Comparison of ENCODE assay signal across 16 cellular contexts in genomic region chr1:168693197-168693871, GRCh38. TPM values are rescaled to one million over a fixed set of nuclear protein-coding genes. Genes with fewer than 3 reads are reported as not detected.
A peak's percentile ranks its signal among the peaks of the same experiment; 100 is the strongest.
DNase-seq lines count a peak whose midpoint lies in the region; ATAC-seq and TF ChIP-seq lines count a peak whose summit lies in the region.
"Had no signal": no experiment of that assay in that cellular context is flagged by ENCODE, and none has a peak within 500 bp of the region (broad histone marks: within the 10 kb centered on the region; RNA-seq: fewer than 3 reads in every experiment).

No MANE protein-coding gene starts in this region.

- no peak overlapping the region for H3K4me3 Mint-ChIP-seq in nephron
- H3K4me3 Mint-ChIP-seq in activated CD4-positive, alpha-beta T cell treated with anti-CD3 and anti-CD28 coated beads for 36 hours: no peak overlapping the region
- H3K4me3 Mint-ChIP-seq: CD8-positive, alpha-beta T cell had no signal

- POLR2A ChIA-PET in activated CD4-positive, alpha-beta T cell treated with anti-CD3 and anti-CD28 coated beads for 36 hours (lab: Charles Lee): no interaction called here

- DNase-seq in left colon (peak; percentile 66 to 80), SW480 (ENCODE audit: low spot score) (no peak)
- no peak for DNase-seq in activated CD4-positive, alpha-beta T cell treated with anti-CD3 and anti-CD28 coated beads for 36 hours
- DNase-seq: BE2C; CD8-positive, alpha-beta T cell; DMS 273 treated with DMSO at 0.1 percent for 48 hours; MM.1S; NCI-H1105 treated with DMSO at 0.1 percent for 48 hours; NCI-H187 treated with DMSO at 0.1 percent for 48 hours; NCI-H2171; SIG-M5 had no signal

- peak overlapping the region; percentile 56 for H3K27ac ChIP-seq in VCaP

- H3K27ac Mint-ChIP-seq in nephron: peak overlapping the region; percentile 66 to 82 (median 78)
- no peak overlapping the region for H3K27ac Mint-ChIP-seq in activated CD4-positive, alpha-beta T cell treated with anti-CD3 and anti-CD28 coated beads for 36 hours
- H3K27ac Mint-ChIP-seq: CD8-positive, alpha-beta T cell had no signal

- no peaks in the 10 kb centered on the region for H3K9me3 Mint-ChIP-seq in nephron
- H3K9me3 Mint-ChIP-seq in activated CD4-positive, alpha-beta T cell treated with anti-CD3 and anti-CD28 coated beads for 36 hours (ENCODE audit: low read depth): no peaks in the 10 kb centered on the region
- H3K9me3 Mint-ChIP-seq: CD8-positive, alpha-beta T cell had no signal

- peak; percentile 90 for ATAC-seq in left colon
- no peak for ATAC-seq in HG03432 (IDR thresholded peaks at IDR 0.05; ENCODE audit: unreplicated experiment)
- no peak for ATAC-seq in GM21825 (IDR thresholded peaks at IDR 0.05; ENCODE audit: unreplicated experiment)
- no peak for ATAC-seq in activated CD4-positive, alpha-beta T cell treated with anti-CD3 and anti-CD28 coated beads for 36 hours
- ATAC-seq: CD8-positive, alpha-beta T cell had no signal

- H3K36me3 Mint-ChIP-seq in nephron (ENCODE audit: low read depth): no peaks in the 10 kb centered on the region
- no peaks in the 10 kb centered on the region for H3K36me3 Mint-ChIP-seq in activated CD4-positive, alpha-beta T cell treated with anti-CD3 and anti-CD28 coated beads for 36 hours (ENCODE audit: low read depth)
- H3K36me3 Mint-ChIP-seq: CD8-positive, alpha-beta T cell had no signal

- peaks cover 46% of the 10 kb centered on the region for H3K4me1 Mint-ChIP-seq in nephron
- no peaks in the 10 kb centered on the region for H3K4me1 Mint-ChIP-seq in activated CD4-positive, alpha-beta T cell treated with anti-CD3 and anti-CD28 coated beads for 36 hours

- CTCF ChIA-PET in activated CD4-positive, alpha-beta T cell treated with anti-CD3 and anti-CD28 coated beads for 36 hours (lab: Charles Lee): no interaction called here

- no peak for TF ChIP-seq CTCF in VCaP (conservative IDR thresholded peaks at IDR 0.05)
- no peak for TF ChIP-seq CTCF in nephron (IDR thresholded peaks at IDR 0.05; ENCODE audit: unreplicated experiment in 3 of 3)

- H3K27me3 Mint-ChIP-seq in nephron (ENCODE audit: low read depth): no peaks in the 10 kb centered on the region
- no peaks in the 10 kb centered on the region for H3K27me3 Mint-ChIP-seq in activated CD4-positive, alpha-beta T cell treated with anti-CD3 and anti-CD28 coated beads for 36 hours

- intact Hi-C loops in left colon (cut with DNase I, micrococcal nuclease): no loop called here
- intact Hi-C loops in activated CD4-positive, alpha-beta T cell treated with anti-CD3 and anti-CD28 coated beads for 36 hours (cut with DNase I, micrococcal nuclease): no loop called here

RNA-seq across cellular contexts. Expression of gene DPT, which starts 35.7 kb away (rescaled TPM):
- total RNA-seq in left colon: 10 to 100 TPM; 11.1 to 30.9 TPM
- not detected for total RNA-seq in activated CD4-positive, alpha-beta T cell treated with anti-CD3 and anti-CD28 coated beads for 36 hours
- total RNA-seq: CD8-positive, alpha-beta T cell; NCI-H460 had no signal

Comparison
In these comparisons a context has a peak if more than half of its experiments do, and no peak if none do; other contexts are left out.
1. DNase-seq: peak in left colon (2 of 2); none in SW480 (single experiment) and activated CD4-positive, alpha-beta T cell treated with anti-CD3 and anti-CD28 coated beads for 36 hours (single experiment).
2. RNA of gene DPT, which starts 35.7 kb away (total RNA-seq): 11.1 to 30.9 TPM in left colon; not detected in activated CD4-positive, alpha-beta T cell treated with anti-CD3 and anti-CD28 coated beads for 36 hours; every median in the first group is over 10 times any median in the second.